9 cellular contexts compared by ENCODE assay signal in the genomic region with DNA sequence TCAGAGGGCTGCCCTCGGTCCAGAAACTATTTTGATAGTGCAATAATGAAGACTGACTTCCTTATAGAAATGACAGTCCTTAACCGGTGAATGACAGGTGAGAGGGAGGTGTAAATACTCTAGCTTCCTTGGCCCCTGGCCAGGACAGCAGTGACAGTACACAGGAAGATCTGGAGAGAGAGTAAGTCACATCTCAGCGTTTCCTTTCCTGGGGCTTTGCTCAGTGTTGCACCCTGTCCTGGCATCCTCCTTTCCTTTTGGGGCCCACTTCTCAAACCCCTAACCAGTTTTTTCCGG.
DNase-seq lines count a peak whose midpoint lies in the region; ATAC-seq and TF ChIP-seq lines count a peak whose summit lies in the region.
"Had no signal": no experiment of that assay in that cellular context is flagged by ENCODE, and none has a peak within 500 bp of the region (broad histone marks: within the 10 kb centered on the region; RNA-seq: fewer than 3 reads in every experiment).

No MANE protein-coding gene starts in this region.

- CTCF ChIA-PET in naive thymus-derived CD4-positive, alpha-beta T cell (lab: Charles Lee): interaction anchor here (0.7 kb wide), 2 partner anchors 597 to 1622 kb away, joined by 3 read pairs; no protein-coding TSS in a partner anchor

- intact Hi-C loops in naive thymus-derived CD4-positive, alpha-beta T cell (cut with micrococcal nuclease): loop anchor here (5.0 to 10.0 kb wide), 5 partner anchors 183 to 793 kb away; a partner anchor contains a TSS
- intact Hi-C loops in Right ventricle myocardium inferior (cut with DNase I): no loop called here

- peaks cover 72% of the 10 kb centered on the region for H3K4me1 Mint-ChIP-seq in activated T-cell treated with anti-CD3 and anti-CD28 coated beads, Interleukin-2, amount 50 U/mL, for 24 hours (ENCODE audit: low read depth)
- H3K4me1 Mint-ChIP-seq in naive thymus-derived CD4-positive, alpha-beta T cell: peaks cover 39 to 66% (median 60%) of the 10 kb centered on the region in 7 donors
- peaks cover 15% of the 10 kb centered on the region for H3K4me1 Mint-ChIP-seq in neural progenitor cell

- H3K4me3 Mint-ChIP-seq in activated T-cell treated with anti-CD3 and anti-CD28 coated beads, Interleukin-2, amount 50 U/mL, for 24 hours: no peak overlapping the region
- H3K4me3 Mint-ChIP-seq in naive thymus-derived CD4-positive, alpha-beta T cell: peak overlapping the region; percentile 32 to 78 (median 56)
- H3K4me3 Mint-ChIP-seq in neural progenitor cell: no peak overlapping the region

- no peaks in the 10 kb centered on the region for H3K27me3 Mint-ChIP-seq in activated T-cell treated with anti-CD3 and anti-CD28 coated beads, Interleukin-2, amount 50 U/mL, for 24 hours
- H3K27me3 Mint-ChIP-seq in naive thymus-derived CD4-positive, alpha-beta T cell: no peaks in the 10 kb centered on the region
- peaks cover 4% of the 10 kb centered on the region for H3K27me3 Mint-ChIP-seq in neural progenitor cell (ENCODE audit: insufficient read depth, low read depth)

- H3K4me3 ChIP-seq in naive thymus-derived CD4-positive, alpha-beta T cell (ENCODE audit: low read length): no peak overlapping the region
- no peak overlapping the region for H3K4me3 ChIP-seq in neural progenitor cell

- H3K27me3 ChIP-seq in naive thymus-derived CD4-positive, alpha-beta T cell (ENCODE audit: control insufficient read depth in 2 of 2, insufficient read depth in 2 of 2, low read length in 2 of 2): no peaks in the 10 kb centered on the region
- H3K27me3 ChIP-seq in neural progenitor cell: no peaks in the 10 kb centered on the region

- H3K36me3 ChIP-seq in naive thymus-derived CD4-positive, alpha-beta T cell (ENCODE audit: control insufficient read depth in 2 of 3, insufficient read depth in 3 of 3, low read length in 3 of 3): no peaks in the 10 kb centered on the region
- no peaks in the 10 kb centered on the region for H3K36me3 ChIP-seq in neural progenitor cell

- H3K79me2 ChIP-seq in neural progenitor cell (ENCODE audit: low read depth): no peaks in the 10 kb centered on the region

- ATAC-seq in naive thymus-derived CD4-positive, alpha-beta T cell: peak; percentile 32
- ATAC-seq in HG03095 (IDR thresholded peaks at IDR 0.05; ENCODE audit: unreplicated experiment): no peak
- ATAC-seq in Right ventricle myocardium inferior: no peak

- peaks cover 23 to 37% of the 10 kb centered on the region in 2 donors for H3K4me1 ChIP-seq in naive thymus-derived CD4-positive, alpha-beta T cell (ENCODE audit: control insufficient read depth in 2 of 2, insufficient read depth in 2 of 2, low read length in 2 of 2)
- peaks cover 11% of the 10 kb centered on the region for H3K4me1 ChIP-seq in neural progenitor cell

- no peak overlapping the region for H3K9ac ChIP-seq in neural progenitor cell

- no peaks in the 10 kb centered on the region for H4K20me1 ChIP-seq in neural progenitor cell (ENCODE audit: low read depth)

- H3K36me3 Mint-ChIP-seq in activated T-cell treated with anti-CD3 and anti-CD28 coated beads, Interleukin-2, amount 50 U/mL, for 24 hours (ENCODE audit: low read depth): no peaks in the 10 kb centered on the region
- H3K36me3 Mint-ChIP-seq in naive thymus-derived CD4-positive, alpha-beta T cell: peaks cover 0 to 6% (median 0%) of the 10 kb centered on the region in 5 donors
- H3K36me3 Mint-ChIP-seq in neural progenitor cell: no peaks in the 10 kb centered on the region

- H3K27ac ChIP-seq in naive thymus-derived CD4-positive, alpha-beta T cell (ENCODE audit: low read depth, low read length): no peak overlapping the region
- no peak overlapping the region for H3K27ac ChIP-seq in neural progenitor cell

- H3K4me2 ChIP-seq in neural progenitor cell: no peak overlapping the region

- peak overlapping the region; percentile 87 for H3K27ac Mint-ChIP-seq in activated T-cell treated with anti-CD3 and anti-CD28 coated beads, Interleukin-2, amount 50 U/mL, for 24 hours
- peak overlapping the region in 6 of 9 donors; percentile 26 to 56 (median 38) for H3K27ac Mint-ChIP-seq in naive thymus-derived CD4-positive, alpha-beta T cell
- H3K27ac Mint-ChIP-seq in neural progenitor cell: no peak overlapping the region

- POLR2A ChIA-PET in naive thymus-derived CD4-positive, alpha-beta T cell (lab: Charles Lee): no interaction called here

- H3F3A ChIP-seq in neural progenitor cell (ENCODE audit: low read depth): peaks cover 10% of the 10 kb centered on the region

- H2AFZ ChIP-seq in neural progenitor cell (replicated peaks): no peak overlapping the region

- H3K9me3 Mint-ChIP-seq in activated T-cell treated with anti-CD3 and anti-CD28 coated beads, Interleukin-2, amount 50 U/mL, for 24 hours: no peaks in the 10 kb centered on the region
- no peaks in the 10 kb centered on the region for H3K9me3 Mint-ChIP-seq in naive thymus-derived CD4-positive, alpha-beta T cell
- H3K9me3 Mint-ChIP-seq in neural progenitor cell: peaks cover 3% of the 10 kb centered on the region

- peak; percentile 74 for DNase-seq in COLO668 (lab: John Stamatoyannopoulos, UW; ENCODE audit: unreplicated experiment)
- DNase-seq in NCI-H2171 (lab: John Stamatoyannopoulos, UW): peak; percentile 6
- DNase-seq in activated T-cell treated with anti-CD3 and anti-CD28 coated beads, Interleukin-2, amount 50 U/mL, for 24 hours: no peak
- peak in 7 of 9 donors; percentile 12 to 64 (median 59) for DNase-seq in naive thymus-derived CD4-positive, alpha-beta T cell
- no peak for DNase-seq in neural progenitor cell (ENCODE audit: low spot score)
- no peak for DNase-seq in Right ventricle myocardium inferior (ENCODE audit: missing footprints)
- DNase-seq in midbrain (lab: John Stamatoyannopoulos, UW): no peak
- DNase-seq: effector memory CD4-positive, alpha-beta T cell had no signal

- no peak for TF ChIP-seq CTCF in neural progenitor cell (IDR thresholded peaks at IDR 0.05)

- no peaks in the 10 kb centered on the region for H3K9me3 ChIP-seq in naive thymus-derived CD4-positive, alpha-beta T cell (ENCODE audit: control insufficient read depth in 2 of 3, low read length in 3 of 3)
- no peaks in the 10 kb centered on the region for H3K9me3 ChIP-seq in neural progenitor cell (ENCODE audit: low read depth)

Comparison
In these comparisons a context has a peak if more than half of its experiments do, and no peak if none do; other contexts are left out.
1. DNase-seq: peak in COLO668 (single experiment), NCI-H2171 (single experiment) and naive thymus-derived CD4-positive, alpha-beta T cell (7 of 9); none in activated T-cell treated with anti-CD3 and anti-CD28 coated beads, Interleukin-2, amount 50 U/mL, for 24 hours (single experiment), neural progenitor cell (single experiment), Right ventricle myocardium inferior (single experiment) and midbrain (single experiment).
2. H3K4me3 Mint-ChIP-seq: peak in naive thymus-derived CD4-positive, alpha-beta T cell (10 of 10); none in activated T-cell treated with anti-CD3 and anti-CD28 coated beads, Interleukin-2, amount 50 U/mL, for 24 hours (single experiment) and neural progenitor cell (single experiment).